Comparison of ENCODE assay signal across 9 cellular contexts in the genomic region with DNA sequence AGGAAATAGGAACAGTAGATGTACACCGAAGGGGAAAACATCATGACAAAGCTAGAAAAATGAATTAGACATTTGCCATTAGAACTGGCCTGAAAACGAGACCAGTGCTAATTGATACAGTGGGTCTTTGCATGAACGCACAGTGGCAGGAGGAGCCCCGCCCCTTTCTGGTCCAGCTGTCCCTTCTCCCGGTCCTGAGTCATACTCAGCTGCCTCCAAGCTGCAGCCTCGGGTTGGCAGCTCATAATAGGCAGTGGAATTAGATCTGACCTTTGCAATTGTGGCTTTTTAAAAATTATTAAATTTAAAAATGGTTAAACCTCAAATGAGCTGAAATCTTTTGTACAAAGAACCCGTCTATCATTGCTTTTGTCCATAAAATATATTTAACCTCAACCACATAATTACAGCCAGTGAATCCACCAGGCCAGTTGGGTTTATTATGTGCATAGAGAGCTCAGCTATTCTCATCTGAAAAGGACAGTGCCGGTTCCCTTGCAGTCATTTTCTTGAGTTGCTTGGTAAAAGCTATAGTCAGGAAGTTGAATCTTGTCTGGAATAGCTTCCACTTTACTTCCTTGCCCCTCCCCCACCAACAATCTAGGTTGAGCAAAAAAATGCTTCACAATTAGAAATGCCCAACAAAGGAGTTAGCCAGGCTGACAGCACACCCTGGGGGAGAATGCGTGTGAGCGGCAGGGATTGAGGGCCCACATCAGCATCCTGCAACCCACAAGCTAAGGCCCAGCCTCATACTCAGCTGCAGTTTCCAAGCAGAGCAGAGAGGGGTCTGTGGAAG.
DNase-seq lines count a peak whose midpoint lies in the region; ATAC-seq and TF ChIP-seq lines count a peak whose summit lies in the region.
"Had no signal": no experiment of that assay in that cellular context is flagged by ENCODE, and none has a peak within 500 bp of the region (broad histone marks: within the 10 kb centered on the region; RNA-seq: fewer than 3 reads in every experiment).

No MANE protein-coding gene starts in this region.

- H3K9ac ChIP-seq in SK-N-SH, result no peak overlapping the region
- H3K9ac ChIP-seq: parathyroid adenoma had no signal

- intact Hi-C loops in thyroid gland (cut with DNase I), result no loop called here
- intact Hi-C loops in activated CD4-positive, alpha-beta T cell treated with anti-CD3 and anti-CD28 coated beads for 36 hours (cut with DNase I, micrococcal nuclease), result no loop called here

- H3K9me3 Mint-ChIP-seq in activated CD4-positive, alpha-beta T cell treated with anti-CD3 and anti-CD28 coated beads for 36 hours (ENCODE audit: low read depth), result no peaks in the 10 kb centered on the region

- H3K79me2 ChIP-seq in SK-N-SH (ENCODE audit: insufficient read depth), result no peaks in the 10 kb centered on the region
- H3K79me2 ChIP-seq in hepatocyte, result no peaks in the 10 kb centered on the region
- H3K79me2 ChIP-seq: parathyroid adenoma had no signal

- H2AFZ ChIP-seq in SK-N-SH (ENCODE audit: low read depth) (no peak overlapping the region), hepatocyte (no peak overlapping the region)
- H2AFZ ChIP-seq: parathyroid adenoma had no signal

- no peaks in the 10 kb centered on the region for H3K4me1 Mint-ChIP-seq in activated CD4-positive, alpha-beta T cell treated with anti-CD3 and anti-CD28 coated beads for 36 hours

- no peaks in the 10 kb centered on the region for H4K20me1 ChIP-seq in SK-N-SH (ENCODE audit: insufficient read depth)
- no peaks in the 10 kb centered on the region for H4K20me1 ChIP-seq in hepatocyte (ENCODE audit: insufficient read depth, poor library complexity, severe bottlenecking)

- H3K9me2 ChIP-seq in SK-N-SH, result no peaks in the 10 kb centered on the region
- no peaks in the 10 kb centered on the region for H3K9me2 ChIP-seq in hepatocyte (replicated peaks; ENCODE audit: insufficient read depth)

- TF ChIP-seq CTCF in SK-N-SH (IDR thresholded peaks at IDR 0.05), result no peak
- no peak for TF ChIP-seq CTCF in hepatocyte (IDR thresholded peaks at IDR 0.05; ENCODE audit: poor library complexity)
- TF ChIP-seq CTCF in thyroid gland (IDR thresholded peaks at IDR 0.05), result no peak
- no peak for TF ChIP-seq CTCF in GM10248 (IDR thresholded peaks at IDR 0.05; ENCODE audit: control extremely low read depth, extremely low read depth, low read depth, missing control alignments)

- H3K27me3 ChIP-seq in SK-N-SH (ENCODE audit: insufficient read depth) (no peaks in the 10 kb centered on the region), hepatocyte (no peaks in the 10 kb centered on the region), thyroid gland (no peaks in the 10 kb centered on the region)

- POLR2A ChIA-PET in SK-N-SH (lab: Yijun Ruan, JAX), result interaction anchor here (0.6 kb wide), 1 partner anchor 145 kb away, joined by 3 read pairs; no protein-coding TSS in a partner anchor
- POLR2A ChIA-PET in GM10248 (lab: Yijun Ruan, JAX), result no interaction called here
- POLR2A ChIA-PET in activated CD4-positive, alpha-beta T cell treated with anti-CD3 and anti-CD28 coated beads for 36 hours (lab: Charles Lee), result no interaction called here

- no peaks in the 10 kb centered on the region for H3K9me3 ChIP-seq in SK-N-SH
- no peaks in the 10 kb centered on the region for H3K9me3 ChIP-seq in hepatocyte (ENCODE audit: low read depth)
- no peaks in the 10 kb centered on the region for H3K9me3 ChIP-seq in thyroid gland

- H3K4me2 ChIP-seq in SK-N-SH (no peak overlapping the region), hepatocyte (no peak overlapping the region)

- H3K4me3 ChIP-seq in SK-N-SH (ENCODE audit: low read depth in 2 of 2, low read length in 1 of 2) (no peak overlapping the region), hepatocyte (no peak overlapping the region), thyroid gland (replicated peaks in 1 of 3) (no peak overlapping the region)

- WGBS in SK-N-SH (ENCODE audit: low lambda C conversion rate), result 28% methylated on average over 10 of the region's 10 CpGs
- WGBS in hepatocyte (ENCODE audit: low lambda C conversion rate, missing lambda C conversion rate), result 58% methylated on average over 10 of the region's 10 CpGs
- WGBS in thyroid gland, 2 donors, result 53 to 54% methylated on average over 10 of the region's 10 CpGs

- H3K36me3 Mint-ChIP-seq in activated CD4-positive, alpha-beta T cell treated with anti-CD3 and anti-CD28 coated beads for 36 hours (ENCODE audit: low read depth), result no peaks in the 10 kb centered on the region

- no peak overlapping the region for H3K4me3 Mint-ChIP-seq in activated CD4-positive, alpha-beta T cell treated with anti-CD3 and anti-CD28 coated beads for 36 hours

- no peaks in the 10 kb centered on the region for H3K36me3 ChIP-seq in SK-N-SH (replicated peaks in 1 of 2; ENCODE audit: control insufficient read depth in 1 of 2, insufficient read depth in 2 of 2, low read length in 1 of 2)
- H3K36me3 ChIP-seq in hepatocyte (replicated peaks; ENCODE audit: insufficient read depth, low read depth), result no peaks in the 10 kb centered on the region
- H3K36me3 ChIP-seq in thyroid gland, result no peaks in the 10 kb centered on the region

- no peaks in the 10 kb centered on the region for H3F3A ChIP-seq in SK-N-SH (replicated peaks; ENCODE audit: insufficient read depth)

- H3K27me3 Mint-ChIP-seq in activated CD4-positive, alpha-beta T cell treated with anti-CD3 and anti-CD28 coated beads for 36 hours, result no peaks in the 10 kb centered on the region

- TF ChIP-seq EP300 in SK-N-SH (IDR thresholded peaks at IDR 0.05; ENCODE audit: borderline replicate concordance in 1 of 2, low read depth in 1 of 2, low read length in 1 of 2), result no peak

- peaks cover 0 to 9% of the 10 kb centered on the region in 2 experiments; a peak in 2 of 4 replicates for H3K4me1 ChIP-seq in SK-N-SH (ENCODE audit: control insufficient read depth in 1 of 2, insufficient read depth in 2 of 2, low read depth in 1 of 2, low read length in 1 of 2)
- H3K4me1 ChIP-seq in hepatocyte (ENCODE audit: insufficient read depth), result no peaks in the 10 kb centered on the region
- no peaks in the 10 kb centered on the region for H3K4me1 ChIP-seq in thyroid gland
- H3K4me1 ChIP-seq: parathyroid adenoma had no signal

- DNase-seq in SK-N-SH (peak; percentile 40), SW480 (ENCODE audit: low spot score) (peak; percentile 69), hepatocyte (ENCODE audit: low spot score) (peak; percentile 28), thyroid gland (peak; percentile 3 to 4), GM10248 (ENCODE audit: extremely low spot score) (no peak), left lobe of liver (ENCODE audit: low spot score) (no peak)
- no peak for DNase-seq in activated CD4-positive, alpha-beta T cell treated with anti-CD3 and anti-CD28 coated beads for 36 hours

- ATAC-seq in SK-N-SH treated with all-trans-retinoic acid at 6 μM for 48 hours (no peak), left lobe of liver (no peak)
- ATAC-seq in activated CD4-positive, alpha-beta T cell treated with anti-CD3 and anti-CD28 coated beads for 36 hours, result no peak

- TF ChIP-seq POLR2A in thyroid gland (IDR thresholded peaks at IDR 0.05), result no peak

- CTCF ChIA-PET in SK-N-SH (lab: Yijun Ruan, JAX), result no interaction called here
- CTCF ChIA-PET in GM10248 (lab: Yijun Ruan, JAX), result interaction anchor here (0.9 to 1.6 kb wide), 5 partner anchors 8 to 42 kb away, joined by 3 to 7 read pairs (median 4); no protein-coding TSS in a partner anchor
- CTCF ChIA-PET in activated CD4-positive, alpha-beta T cell treated with anti-CD3 and anti-CD28 coated beads for 36 hours (lab: Charles Lee), result interaction anchor here (1.3 kb wide), 1 partner anchor 11 kb away, joined by 3 read pairs; no protein-coding TSS in a partner anchor

- TF ChIP-seq RAD21 in SK-N-SH (IDR thresholded peaks at IDR 0.05; ENCODE audit: low read length), result no peak

- H3K27ac Mint-ChIP-seq in activated CD4-positive, alpha-beta T cell treated with anti-CD3 and anti-CD28 coated beads for 36 hours, result no peak overlapping the region

- H3K27ac ChIP-seq in SK-N-SH (ENCODE audit: low read depth in 2 of 2, low read length in 1 of 2) (no peak overlapping the region), hepatocyte (no peak overlapping the region), thyroid gland (no peak overlapping the region)
- H3K27ac ChIP-seq: parathyroid adenoma had no signal

TF ChIP-seq in SK-N-SH, 30 proteins besides CTCF, POLR2A, EP300 and RAD21 (continues in another document):
- TF ChIP-seq GABPA (IDR thresholded peaks at IDR 0.05; ENCODE audit: low read depth) (no peak), TCF12 (IDR thresholded peaks at IDR 0.05) (no peak), RCOR1 (IDR thresholded peaks at IDR 0.05; ENCODE audit: low read length) (no peak), RXRA (IDR thresholded peaks at IDR 0.05; ENCODE audit: borderline replicate concordance, low read depth) (no peak), ELF1 (IDR thresholded peaks at IDR 0.05) (no peak), MEF2A (IDR thresholded peaks at IDR 0.05; ENCODE audit: borderline replicate concordance, low read depth) (no peak), EZH2phosphoT487 (IDR thresholded peaks at IDR 0.05; ENCODE audit: borderline replicate concordance, low read depth) (no peak)

TF ChIP-seq in SK-N-SH treated with all-trans-retinoic acid at 6 μM for 48 hours, 23 proteins besides CTCF, POLR2A, EP300 and RAD21 (continues in another document):
- no peak for TF ChIP-seq BACH2 (CRISPR knock-in tag; IDR thresholded peaks at IDR 0.05; ENCODE audit: borderline replicate concordance)
- TF ChIP-seq PATZ1 (CRISPR knock-in tag; IDR thresholded peaks at IDR 0.05; ENCODE audit: borderline replicate concordance), result no peak

Comparison
In these comparisons a context has a peak if more than half of its experiments do, and no peak if none do; other contexts are left out.
1. DNase-seq: peak in SK-N-SH (single experiment), SW480 (single experiment), hepatocyte (single experiment) and thyroid gland (2 of 2); none in GM10248 (single experiment), activated CD4-positive, alpha-beta T cell treated with anti-CD3 and anti-CD28 coated beads for 36 hours (single experiment) and left lobe of liver (single experiment).